Comparison of ENCODE assay signal across 9 cellular contexts in genomic region chr6:31579546-31580445, GRCh38. TPM values are rescaled to one million over a fixed set of nuclear protein-coding genes. Genes with fewer than 3 reads are reported as not detected.
DNase-seq lines count a peak whose midpoint lies in the region; ATAC-seq and TF ChIP-seq lines count a peak whose summit lies in the region.
"Had no signal": no experiment of that assay in that cellular context is flagged by ENCODE, and none has a peak within 500 bp of the region (broad histone marks: within the 10 kb centered on the region; RNA-seq: fewer than 3 reads in every experiment).

No MANE protein-coding gene starts in this region.

- peak in 1 of 3 donors; percentile 58 for DNase-seq in CD4-positive, CD25-positive, alpha-beta regulatory T cell
- DNase-seq in H9 (no peak), Ammon's horn (ENCODE audit: low spot score) (no peak), left lobe of liver (ENCODE audit: low spot score) (no peak), erythroblast (lab: John Stamatoyannopoulos, UW) (no peak)
- DNase-seq in activated T-helper 2 cell treated with anti-CD3 and anti-CD28 coated beads, Interferon-gamma antibody, Interleukin-2, Interleukin-4, amounts not matched to agents 10 μg/mL and 5 μg/mL and 100 μg/mL, durations not matched to agents 14 hours and 24 hours and 36 hours (ENCODE audit: low spot score): no peak

- H2BK5ac ChIP-seq in H9 (ENCODE audit: insufficient read length, low read length): no peak overlapping the region

- H4K8ac ChIP-seq in H9 (replicated peaks; ENCODE audit: insufficient read length, low read depth, low read length): no peak overlapping the region

- no peaks in the 10 kb centered on the region for H3K27me3 ChIP-seq in CD4-positive, CD25-positive, alpha-beta regulatory T cell (ENCODE audit: control insufficient read depth, insufficient read depth, low read length)
- H3K27me3 ChIP-seq in H9 (ENCODE audit: insufficient read depth, low read length) (no peaks in the 10 kb centered on the region), mucosa of rectum (ENCODE audit: control insufficient read depth in 2 of 2, insufficient read depth in 2 of 2, low read length in 2 of 2) (peaks cover 7 to 14% of the 10 kb centered on the region in 2 donors)

- H3K56ac ChIP-seq in H9 (ENCODE audit: insufficient read length, low read depth, low read length): no peak overlapping the region

- no peaks in the 10 kb centered on the region for H4K20me1 ChIP-seq in H9 (ENCODE audit: control insufficient read depth, insufficient read depth, insufficient read length)

- H3K9ac ChIP-seq in H9 (ENCODE audit: extremely low read depth, insufficient read length, low read length) (no peak overlapping the region), mucosa of rectum (ENCODE audit: low read depth in 1 of 2, low read length in 2 of 2) (peak overlapping the region; percentile 56 to 89)

- H2BK120ac ChIP-seq in H9 (ENCODE audit: low read depth, low read length, poor library complexity, severe bottlenecking): no peak overlapping the region

- H3K27ac Mint-ChIP-seq in CD4-positive, CD25-positive, alpha-beta regulatory T cell: peak overlapping the region; percentile 97 to 99 (median 98)
- no peak overlapping the region; a peak in 1 of 7 replicates for H3K27ac Mint-ChIP-seq in H9
- peak overlapping the region; percentile 79 for H3K27ac Mint-ChIP-seq in activated T-helper 2 cell treated with anti-CD3 and anti-CD28 coated beads, Interferon-gamma antibody, Interleukin-2, Interleukin-4, amounts not matched to agents 10 μg/mL and 5 μg/mL and 100 μg/mL, durations not matched to agents 14 hours and 24 hours and 36 hours

- no peaks in the 10 kb centered on the region for H3K9me3 ChIP-seq in CD4-positive, CD25-positive, alpha-beta regulatory T cell (ENCODE audit: control insufficient read depth in 2 of 2, low read length in 2 of 2)
- H3K9me3 ChIP-seq in H9 (ENCODE audit: control insufficient read depth, low read depth, low read length): no peaks in the 10 kb centered on the region
- H3K9me3 ChIP-seq in mucosa of rectum (ENCODE audit: control insufficient read depth in 2 of 2, low read length in 2 of 2): no peaks in the 10 kb centered on the region

- H4K5ac ChIP-seq in H9 (ENCODE audit: insufficient read length, low read depth, low read length): no peak overlapping the region

- H3K27me3 Mint-ChIP-seq in CD4-positive, CD25-positive, alpha-beta regulatory T cell: peaks cover 4% of the 10 kb centered on the region
- peaks cover 42% of the 10 kb centered on the region for H3K27me3 Mint-ChIP-seq in H9 (ENCODE audit: low read depth)
- no peaks in the 10 kb centered on the region for H3K27me3 Mint-ChIP-seq in activated T-helper 2 cell treated with anti-CD3 and anti-CD28 coated beads, Interferon-gamma antibody, Interleukin-2, Interleukin-4, amounts not matched to agents 10 μg/mL and 5 μg/mL and 100 μg/mL, durations not matched to agents 14 hours and 24 hours and 36 hours (ENCODE audit: low read depth)

- no CpG with 5 or more reads among the region's 8 CpGs for WGBS in H9 (ENCODE audit: extremely low coverage, insufficient read length, low lambda C conversion rate)

- TF ChIP-seq CTCF in H9 (conservative IDR thresholded peaks at IDR 0.05): no peak

- no peak overlapping the region for H3K4ac ChIP-seq in H9 (ENCODE audit: low read depth, low read length)

- no peaks in the 10 kb centered on the region for H3K79me1 ChIP-seq in H9 (ENCODE audit: insufficient read depth, low read depth, low read length, poor library complexity, severe bottlenecking)

- peak overlapping the region; percentile 95 for H3K27ac ChIP-seq in CD4-positive, CD25-positive, alpha-beta regulatory T cell (ENCODE audit: insufficient read depth, low read length, poor library complexity, severe bottlenecking)
- H3K27ac ChIP-seq in H9 (ENCODE audit: insufficient read length, low read depth, low read length) (no peak overlapping the region), mucosa of rectum (ENCODE audit: low read depth in 2 of 2, low read length in 2 of 2) (peak overlapping the region in 1 of 2 donors; percentile 79)

- no peaks in the 10 kb centered on the region for H3K79me2 ChIP-seq in H9 (ENCODE audit: insufficient read depth, low read length)

- no peak overlapping the region for H3T11ph ChIP-seq in H9 (ENCODE audit: low read length)

- H3K18ac ChIP-seq in H9 (ENCODE audit: insufficient read length, low read depth, low read length): no peak overlapping the region

- H3K4me1 ChIP-seq in CD4-positive, CD25-positive, alpha-beta regulatory T cell (ENCODE audit: control insufficient read depth, insufficient read depth, low read length, poor library complexity, severe bottlenecking): peaks cover 86% of the 10 kb centered on the region
- peaks cover 2% of the 10 kb centered on the region; the same call in 1 of the 2 replicates for H3K4me1 ChIP-seq in H9 (ENCODE audit: insufficient read depth, low read length)
- peaks cover 8 to 12% of the 10 kb centered on the region in 2 donors for H3K4me1 ChIP-seq in mucosa of rectum (ENCODE audit: control insufficient read depth in 2 of 2, insufficient read depth in 2 of 2, low read length in 2 of 2)

- no peak overlapping the region for H4K91ac ChIP-seq in H9 (ENCODE audit: insufficient read length, low read depth, low read length)

- H2BK15ac ChIP-seq in H9 (ENCODE audit: low read depth, low read length): no peak overlapping the region

- no peak overlapping the region for H3K14ac ChIP-seq in H9 (ENCODE audit: insufficient read depth, low read length)

- no peak overlapping the region for H2AFZ ChIP-seq in H9 (ENCODE audit: low read length)

- H3K9me3 Mint-ChIP-seq in CD4-positive, CD25-positive, alpha-beta regulatory T cell: peaks cover 0 to 2% (median 0%) of the 10 kb centered on the region in 7 donors
- H3K9me3 Mint-ChIP-seq in H9: no peaks in the 10 kb centered on the region; a peak in 1 of 5 replicates
- no peaks in the 10 kb centered on the region for H3K9me3 Mint-ChIP-seq in activated T-helper 2 cell treated with anti-CD3 and anti-CD28 coated beads, Interferon-gamma antibody, Interleukin-2, Interleukin-4, amounts not matched to agents 10 μg/mL and 5 μg/mL and 100 μg/mL, durations not matched to agents 14 hours and 24 hours and 36 hours

- peak overlapping the region; percentile 67 for H3K4me2 ChIP-seq in H9 (ENCODE audit: insufficient read depth, insufficient read length, low read length)

- peaks cover 10% of the 10 kb centered on the region for H3K36me3 ChIP-seq in CD4-positive, CD25-positive, alpha-beta regulatory T cell (ENCODE audit: control insufficient read depth, insufficient read depth, low read length)
- H3K36me3 ChIP-seq in mucosa of rectum (ENCODE audit: control insufficient read depth in 2 of 2, insufficient read depth in 2 of 2, low read length in 2 of 2): no peaks in the 10 kb centered on the region

- TF ChIP-seq POLR2A in erythroblast (IDR thresholded peaks at IDR 0.05; ENCODE audit: low read length): no peak

- peak overlapping the region; percentile 97 to 100 (median 99) for H3K4me3 Mint-ChIP-seq in CD4-positive, CD25-positive, alpha-beta regulatory T cell
- peak overlapping the region; percentile 84 to 94 for H3K4me3 Mint-ChIP-seq in H9
- peak overlapping the region; percentile 97 for H3K4me3 Mint-ChIP-seq in activated T-helper 2 cell treated with anti-CD3 and anti-CD28 coated beads, Interferon-gamma antibody, Interleukin-2, Interleukin-4, amounts not matched to agents 10 μg/mL and 5 μg/mL and 100 μg/mL, durations not matched to agents 14 hours and 24 hours and 36 hours (ENCODE audit: low read depth)

- H2BK20ac ChIP-seq in H9 (ENCODE audit: low read depth, low read length, poor library complexity, severe bottlenecking): no peak overlapping the region

- H2AK5ac ChIP-seq in H9 (ENCODE audit: insufficient read length, low read length): no peak overlapping the region

- peak overlapping the region; percentile 57 for H2BK12ac ChIP-seq in H9 (ENCODE audit: insufficient read length, low read depth, low read length)

- no peak overlapping the region for H3K23ac ChIP-seq in H9 (ENCODE audit: insufficient read length, low read depth, low read length)

- H3K4me3 ChIP-seq in CD4-positive, CD25-positive, alpha-beta regulatory T cell (ENCODE audit: low read depth, low read length): peak overlapping the region; percentile 99
- peak overlapping the region; percentile 83 to 93 for H3K4me3 ChIP-seq in mucosa of rectum (ENCODE audit: low read length in 2 of 2)

- H3K4me1 Mint-ChIP-seq in CD4-positive, CD25-positive, alpha-beta regulatory T cell: peaks cover 0 to 83% (median 57%) of the 10 kb centered on the region in 4 donors
- H3K4me1 Mint-ChIP-seq in H9: peaks cover 30 to 31% of the 10 kb centered on the region in 2 experiments
- H3K4me1 Mint-ChIP-seq in activated T-helper 2 cell treated with anti-CD3 and anti-CD28 coated beads, Interferon-gamma antibody, Interleukin-2, Interleukin-4, amounts not matched to agents 10 μg/mL and 5 μg/mL and 100 μg/mL, durations not matched to agents 14 hours and 24 hours and 36 hours (ENCODE audit: low read depth): peaks cover 59% of the 10 kb centered on the region

- H3K23me2 ChIP-seq in H9 (ENCODE audit: insufficient read length, low read depth, low read length, poor library complexity, severe bottlenecking): peaks cover 11% of the 10 kb centered on the region

- intact Hi-C loops in activated T-helper 2 cell treated with anti-CD3 and anti-CD28 coated beads, Interferon-gamma antibody, Interleukin-2, Interleukin-4, amounts not matched to agents 10 μg/mL and 5 μg/mL and 100 μg/mL, durations not matched to agents 14 hours and 24 hours and 36 hours (cut with micrococcal nuclease): loop anchor here (10.0 kb wide), 1 partner anchor 245 kb away; the partner anchor contains the start of gene HSPA1B

- peaks cover 47% of the 10 kb centered on the region for H3K36me3 Mint-ChIP-seq in CD4-positive, CD25-positive, alpha-beta regulatory T cell
- no peaks in the 10 kb centered on the region for H3K36me3 Mint-ChIP-seq in H9 (ENCODE audit: insufficient read depth in 1 of 3, low read depth in 3 of 3)
- H3K36me3 Mint-ChIP-seq in activated T-helper 2 cell treated with anti-CD3 and anti-CD28 coated beads, Interferon-gamma antibody, Interleukin-2, Interleukin-4, amounts not matched to agents 10 μg/mL and 5 μg/mL and 100 μg/mL, durations not matched to agents 14 hours and 24 hours and 36 hours (ENCODE audit: low read depth): peaks cover 49% of the 10 kb centered on the region

- no peak for ATAC-seq in CD4-positive, CD25-positive, alpha-beta regulatory T cell (ENCODE audit: low read depth in 2 of 2)
- no peak for ATAC-seq in GM21515 (IDR thresholded peaks at IDR 0.05; ENCODE audit: unreplicated experiment)
- no peak for ATAC-seq in left lobe of liver

RNA-seq across cellular contexts. Expression of gene LTB, which starts 2.4 kb away (rescaled TPM):
- 493 TPM for total RNA-seq in CD4-positive, CD25-positive, alpha-beta regulatory T cell
- 1,000 to 10,000 TPM; 1,104 to 1,480 (median 1,402) TPM for polyA plus RNA-seq in CD4-positive, CD25-positive, alpha-beta regulatory T cell
- total RNA-seq in H9 (2021): not detected in 2 replicates
- total RNA-seq in activated T-helper 2 cell treated with anti-CD3 and anti-CD28 coated beads, Interferon-gamma antibody, Interleukin-2, Interleukin-4, amounts not matched to agents 10 μg/mL and 5 μg/mL and 100 μg/mL, durations not matched to agents 14 hours and 24 hours and 36 hours: 16.3 and 16.6 TPM in 2 replicates
- total RNA-seq in left lobe of liver: 1.7 TPM

RNA-seq across cellular contexts. Expression of gene TNF, which starts 4.4 kb away (rescaled TPM):
- 21.8 TPM for total RNA-seq in CD4-positive, CD25-positive, alpha-beta regulatory T cell
- polyA plus RNA-seq in CD4-positive, CD25-positive, alpha-beta regulatory T cell: 1 to 10 TPM in 3 of 4 donors, under 1 TPM in 1; 0.48 to 3.1 (median 2.2) TPM
- total RNA-seq in H9 (2021) (not detected in 2 replicates), left lobe of liver (0.68 TPM)
- total RNA-seq in activated T-helper 2 cell treated with anti-CD3 and anti-CD28 coated beads, Interferon-gamma antibody, Interleukin-2, Interleukin-4, amounts not matched to agents 10 μg/mL and 5 μg/mL and 100 μg/mL, durations not matched to agents 14 hours and 24 hours and 36 hours: 94.4 and 96.8 TPM in 2 replicates

RNA-seq across cellular contexts. Expression of gene LST1, which starts 6.3 kb away (rescaled TPM):
- total RNA-seq in CD4-positive, CD25-positive, alpha-beta regulatory T cell: 12.9 TPM
- 10 to 100 TPM in 1 of 4 donors, 1 to 10 TPM in 3; 8.0 to 10.9 (median 8.7) TPM for polyA plus RNA-seq in CD4-positive, CD25-positive, alpha-beta regulatory T cell
- total RNA-seq in H9 (2021): not detected in 2 replicates
- total RNA-seq in activated T-helper 2 cell treated with anti-CD3 and anti-CD28 coated beads, Interferon-gamma antibody, Interleukin-2, Interleukin-4, amounts not matched to agents 10 μg/mL and 5 μg/mL and 100 μg/mL, durations not matched to agents 14 hours and 24 hours and 36 hours: 10.2 and 14.6 TPM in 2 replicates
- total RNA-seq in left lobe of liver: 10.2 TPM

RNA-seq across cellular contexts. Expression of gene LTA, which starts 7.7 kb away (rescaled TPM):
- 15.6 TPM for total RNA-seq in CD4-positive, CD25-positive, alpha-beta regulatory T cell
- polyA plus RNA-seq in CD4-positive, CD25-positive, alpha-beta regulatory T cell: 10 to 100 TPM; 12.8 to 20.0 (median 13.9) TPM
- total RNA-seq in H9 (2021): not detected in 2 replicates
- total RNA-seq in activated T-helper 2 cell treated with anti-CD3 and anti-CD28 coated beads, Interferon-gamma antibody, Interleukin-2, Interleukin-4, amounts not matched to agents 10 μg/mL and 5 μg/mL and 100 μg/mL, durations not matched to agents 14 hours and 24 hours and 36 hours: 293 and 308 TPM in 2 replicates
- total RNA-seq in left lobe of liver: 0.93 TPM
- total RNA-seq: ureter had no signal

RNA-seq across cellular contexts. Expression of gene NCR3, which starts 13.0 kb away (rescaled TPM):
- total RNA-seq in CD4-positive, CD25-positive, alpha-beta regulatory T cell: 8.6 TPM
- polyA plus RNA-seq in CD4-positive, CD25-positive, alpha-beta regulatory T cell: 10 to 100 TPM; 30.8 to 86.6 (median 39.2) TPM
- total RNA-seq in H9 (2021): 0.55 and 0.64 TPM in 2 replicates
- total RNA-seq in activated T-helper 2 cell treated with anti-CD3 and anti-CD28 coated beads, Interferon-gamma antibody, Interleukin-2, Interleukin-4, amounts not matched to agents 10 μg/mL and 5 μg/mL and 100 μg/mL, durations not matched to agents 14 hours and 24 hours and 36 hours: 8.0 and 9.3 TPM in 2 replicates
- not detected for total RNA-seq in left lobe of liver
- total RNA-seq: ureter had no signal

Comparison
In these comparisons a context has a peak if more than half of its experiments do, and no peak if none do; other contexts are left out.
1. H3K27ac Mint-ChIP-seq: peak in CD4-positive, CD25-positive, alpha-beta regulatory T cell (3 of 3) and activated T-helper 2 cell treated with anti-CD3 and anti-CD28 coated beads, Interferon-gamma antibody, Interleukin-2, Interleukin-4, amounts not matched to agents 10 μg/mL and 5 μg/mL and 100 μg/mL, durations not matched to agents 14 hours and 24 hours and 36 hours (single experiment); none in H9 (0 of 3).
2. RNA of gene LTB, which starts 2.4 kb away (total RNA-seq): 493 TPM in CD4-positive, CD25-positive, alpha-beta regulatory T cell (single experiment); 16.3 to 16.6 TPM in activated T-helper 2 cell treated with anti-CD3 and anti-CD28 coated beads, Interferon-gamma antibody, Interleukin-2, Interleukin-4, amounts not matched to agents 10 μg/mL and 5 μg/mL and 100 μg/mL, durations not matched to agents 14 hours and 24 hours and 36 hours, 1.7 TPM in left lobe of liver (single experiment) and not detected in H9; every median in the first group is over 10 times any median in the second.
3. RNA of gene TNF, which starts 4.4 kb away (total RNA-seq): 94.4 to 96.8 TPM in activated T-helper 2 cell treated with anti-CD3 and anti-CD28 coated beads, Interferon-gamma antibody, Interleukin-2, Interleukin-4, amounts not matched to agents 10 μg/mL and 5 μg/mL and 100 μg/mL, durations not matched to agents 14 hours and 24 hours and 36 hours and 21.8 TPM in CD4-positive, CD25-positive, alpha-beta regulatory T cell (single experiment); 0.68 TPM in left lobe of liver (single experiment) and not detected in H9; every median in the first group is over 10 times any median in the second.
4. Peak in every context shown above with its lines, with median percentiles within 50 percentile points of each other: H3K4me3 Mint-ChIP-seq.